8 cellular contexts compared by ENCODE assay signal in the genomic region with DNA sequence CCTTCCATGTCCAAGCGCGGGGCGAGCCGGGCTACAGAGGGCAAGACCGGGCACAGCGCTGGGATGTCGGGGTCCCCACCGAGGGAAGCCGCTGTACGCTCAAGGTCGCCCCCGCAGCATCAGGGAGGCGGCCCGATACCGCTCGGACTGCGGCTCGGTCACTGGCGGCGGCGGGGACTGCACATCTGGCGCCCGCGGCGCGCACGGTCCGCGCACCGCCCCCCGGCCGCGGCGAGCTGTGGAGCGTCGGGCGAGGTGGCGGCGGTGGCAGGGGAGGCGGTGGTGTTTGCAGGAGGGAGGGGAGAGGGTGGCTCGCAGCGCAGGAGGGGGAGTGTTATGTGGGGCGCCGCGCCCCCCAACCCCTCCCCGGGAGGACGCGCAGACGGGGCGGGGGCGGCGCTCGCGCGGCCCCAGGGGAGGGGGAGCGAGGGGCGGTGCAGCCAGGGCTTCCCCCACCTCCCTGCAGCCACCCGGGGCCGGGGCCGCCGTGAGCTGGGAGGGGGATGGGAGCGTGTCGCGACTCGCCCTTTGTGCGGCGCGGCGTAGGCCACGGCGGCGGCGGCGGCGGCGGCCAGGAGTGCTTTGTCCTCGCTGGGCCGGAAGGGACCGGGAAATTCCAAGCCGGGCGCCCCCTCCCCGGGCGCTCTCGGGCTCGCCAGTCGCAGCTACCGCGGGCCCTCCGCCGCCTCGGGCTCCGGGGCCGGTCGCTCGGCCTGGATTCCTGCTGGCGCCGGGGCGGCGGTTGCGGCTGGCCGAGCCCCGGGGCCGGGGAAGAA. TPM values are rescaled to one million over a fixed set of nuclear protein-coding genes. Genes with fewer than 3 reads are reported as not detected.
A peak's percentile ranks its signal among the peaks of the same experiment; 100 is the strongest.
DNase-seq lines count a peak whose midpoint lies in the region; ATAC-seq, FAIRE-seq and TF ChIP-seq lines count a peak whose summit lies in the region.

A gene (minus strand): TSS at position 309 of the 776 bp plus-strand sequence. CDS start 301 bp downstream, at position 8.

- peak within 1 kb of the TSS; percentile 79 to 95 (median 90) for H3K27ac ChIP-seq in gastroesophageal sphincter

- no peaks in the 10 kb centered on the region for H3K36me3 ChIP-seq in gastroesophageal sphincter

- no peaks in the 10 kb centered on the region for H3K36me3 Mint-ChIP-seq in activated T-helper 2 cell treated with anti-CD3 and anti-CD28 coated beads, Interferon-gamma antibody, Interleukin-2, Interleukin-4, amounts not matched to agents 10 μg/mL and 5 μg/mL and 100 μg/mL, durations not matched to agents 14 hours and 24 hours and 36 hours (ENCODE audit: low read depth)
- peaks cover 8% of the 10 kb centered on the region for H3K36me3 Mint-ChIP-seq in natural killer cell treated with Interleukin-12 subunit alpha and Interleukin-12 subunit beta and Interleukin-15 and Interleukin-18, amount 100 ng/mL, for 72 hours

- peaks cover 0 to 86% (median 16%) of the 10 kb centered on the region in 3 donors for H3K4me1 ChIP-seq in gastroesophageal sphincter

- no CpG with 5 or more reads among the region's 103 CpGs for WGBS in gastroesophageal sphincter (ENCODE audit: low coverage in 1 of 2), 2 donors

- no peak for TF ChIP-seq EP300 in gastroesophageal sphincter (IDR thresholded peaks at IDR 0.05)

- peak in 2 of 4 experiments; percentile 37 to 40 for TF ChIP-seq CTCF in gastroesophageal sphincter (IDR thresholded peaks at IDR 0.05)

- H3K4me1 Mint-ChIP-seq in activated T-helper 2 cell treated with anti-CD3 and anti-CD28 coated beads, Interferon-gamma antibody, Interleukin-2, Interleukin-4, amounts not matched to agents 10 μg/mL and 5 μg/mL and 100 μg/mL, durations not matched to agents 14 hours and 24 hours and 36 hours (ENCODE audit: low read depth), result peaks cover 3% of the 10 kb centered on the region
- peaks cover 16 to 39% of the 10 kb centered on the region in 2 donors for H3K4me1 Mint-ChIP-seq in natural killer cell treated with Interleukin-12 subunit alpha and Interleukin-12 subunit beta and Interleukin-15 and Interleukin-18, amount 100 ng/mL, for 72 hours (ENCODE audit: low read depth in 2 of 2)

- DNase-seq in NCI-H2196 (lab: John Stamatoyannopoulos, UW; ENCODE audit: unreplicated experiment) (peak; percentile 57), NCI-H2196 treated with DMSO at 0.1 percent for 48 hours (lab: John Stamatoyannopoulos, UW; ENCODE audit: unreplicated experiment) (no peak), NCI-H1694 (lab: John Stamatoyannopoulos, UW) (peak; percentile 43), GM12892 (ENCODE audit: insufficient read length) (no peak)
- DNase-seq in activated T-helper 2 cell treated with anti-CD3 and anti-CD28 coated beads, Interferon-gamma antibody, Interleukin-2, Interleukin-4, amounts not matched to agents 10 μg/mL and 5 μg/mL and 100 μg/mL, durations not matched to agents 14 hours and 24 hours and 36 hours (ENCODE audit: low spot score), result no peak
- DNase-seq in natural killer cell treated with Interleukin-12 subunit alpha and Interleukin-12 subunit beta and Interleukin-15 and Interleukin-18, amount 100 ng/mL, for 72 hours (ENCODE audit: low spot score), result no peak

- H3K9me3 ChIP-seq in gastroesophageal sphincter, result no peaks in the 10 kb centered on the region

- no peak for FAIRE-seq in GM12892 (lab: Jason Lieb, UNC)

- peaks cover 63% of the 10 kb centered on the region for H3K27me3 Mint-ChIP-seq in activated T-helper 2 cell treated with anti-CD3 and anti-CD28 coated beads, Interferon-gamma antibody, Interleukin-2, Interleukin-4, amounts not matched to agents 10 μg/mL and 5 μg/mL and 100 μg/mL, durations not matched to agents 14 hours and 24 hours and 36 hours (ENCODE audit: low read depth)
- peaks cover 43 to 58% of the 10 kb centered on the region in 2 donors for H3K27me3 Mint-ChIP-seq in natural killer cell treated with Interleukin-12 subunit alpha and Interleukin-12 subunit beta and Interleukin-15 and Interleukin-18, amount 100 ng/mL, for 72 hours

- H3K4me3 ChIP-seq in gastroesophageal sphincter, result peak within 1 kb of the TSS; percentile 70 to 89

- no peaks in the 10 kb centered on the region for H3K9me3 Mint-ChIP-seq in activated T-helper 2 cell treated with anti-CD3 and anti-CD28 coated beads, Interferon-gamma antibody, Interleukin-2, Interleukin-4, amounts not matched to agents 10 μg/mL and 5 μg/mL and 100 μg/mL, durations not matched to agents 14 hours and 24 hours and 36 hours
- no peaks in the 10 kb centered on the region for H3K9me3 Mint-ChIP-seq in natural killer cell treated with Interleukin-12 subunit alpha and Interleukin-12 subunit beta and Interleukin-15 and Interleukin-18, amount 100 ng/mL, for 72 hours

- peak within 1 kb of the TSS; percentile 62 for H3K4me3 Mint-ChIP-seq in activated T-helper 2 cell treated with anti-CD3 and anti-CD28 coated beads, Interferon-gamma antibody, Interleukin-2, Interleukin-4, amounts not matched to agents 10 μg/mL and 5 μg/mL and 100 μg/mL, durations not matched to agents 14 hours and 24 hours and 36 hours (ENCODE audit: low read depth)
- H3K4me3 Mint-ChIP-seq in natural killer cell treated with Interleukin-12 subunit alpha and Interleukin-12 subunit beta and Interleukin-15 and Interleukin-18, amount 100 ng/mL, for 72 hours, result peak within 1 kb of the TSS; percentile 84

- H3K27me3 ChIP-seq in gastroesophageal sphincter, result no peaks in the 10 kb centered on the region

- ATAC-seq in gastroesophageal sphincter (peak; percentile 72), GM18511 (IDR thresholded peaks at IDR 0.05; ENCODE audit: unreplicated experiment) (no peak)
- ATAC-seq in natural killer cell treated with Interleukin-12 subunit alpha and Interleukin-12 subunit beta and Interleukin-15 and Interleukin-18, amount 100 ng/mL, for 72 hours, result peak; percentile 73 to 79

- H3K27ac Mint-ChIP-seq in activated T-helper 2 cell treated with anti-CD3 and anti-CD28 coated beads, Interferon-gamma antibody, Interleukin-2, Interleukin-4, amounts not matched to agents 10 μg/mL and 5 μg/mL and 100 μg/mL, durations not matched to agents 14 hours and 24 hours and 36 hours, result no peak within 1 kb of the TSS
- peak within 1 kb of the TSS in 1 of 2 donors; percentile 54 for H3K27ac Mint-ChIP-seq in natural killer cell treated with Interleukin-12 subunit alpha and Interleukin-12 subunit beta and Interleukin-15 and Interleukin-18, amount 100 ng/mL, for 72 hours

- intact Hi-C loops in activated T-helper 2 cell treated with anti-CD3 and anti-CD28 coated beads, Interferon-gamma antibody, Interleukin-2, Interleukin-4, amounts not matched to agents 10 μg/mL and 5 μg/mL and 100 μg/mL, durations not matched to agents 14 hours and 24 hours and 36 hours (cut with micrococcal nuclease), result loop anchor here (5.0 to 10.0 kb wide), 3 partner anchors 83 to 448 kb away; no protein-coding TSS in a partner anchor

- TF ChIP-seq POLR2A in gastroesophageal sphincter (IDR thresholded peaks at IDR 0.05) (peak; percentile 37), GM12892 (IDR thresholded peaks at IDR 0.05; ENCODE audit: low read depth, low read length) (no peak)

RNA-seq across cellular contexts. Expression of the gene that starts here (rescaled TPM):
- total RNA-seq in activated T-helper 2 cell treated with anti-CD3 and anti-CD28 coated beads, Interferon-gamma antibody, Interleukin-2, Interleukin-4, amounts not matched to agents 10 μg/mL and 5 μg/mL and 100 μg/mL, durations not matched to agents 14 hours and 24 hours and 36 hours, result 0.02 and 0.11 TPM in 2 replicates
- total RNA-seq in gastroesophageal sphincter, result 10 to 100 TPM in 2 of 4 donors, 1 to 10 TPM in 2; 7.4 to 27.7 (median 10.7) TPM
- 1 to 10 TPM in 1 of 2 donors, under 1 TPM in 1; 0.05 to 1.6 TPM for total RNA-seq in natural killer cell treated with Interleukin-12 subunit alpha and Interleukin-12 subunit beta and Interleukin-15 and Interleukin-18, amount 100 ng/mL, for 72 hours
- not detected for polyA plus RNA-seq in GM12892 (2012; ENCODE audit: missing spikeins)

Comparison
In these comparisons a context has a peak if more than half of its experiments do, and no peak if none do; other contexts are left out.
1. DNase-seq: peak in NCI-H2196 (single experiment) and NCI-H1694 (single experiment); none in NCI-H2196 treated with DMSO at 0.1 percent for 48 hours (single experiment), activated T-helper 2 cell treated with anti-CD3 and anti-CD28 coated beads, Interferon-gamma antibody, Interleukin-2, Interleukin-4, amounts not matched to agents 10 μg/mL and 5 μg/mL and 100 μg/mL, durations not matched to agents 14 hours and 24 hours and 36 hours (single experiment), natural killer cell treated with Interleukin-12 subunit alpha and Interleukin-12 subunit beta and Interleukin-15 and Interleukin-18, amount 100 ng/mL, for 72 hours (single experiment) and GM12892 (single experiment).